Comparison of ENCODE assay signal across 11 cellular contexts in genomic region chr2:26178246-26178645, GRCh38. TPM values are rescaled to one million over a fixed set of nuclear protein-coding genes. Genes with fewer than 3 reads are reported as not detected.
A peak's percentile ranks its signal among the peaks of the same experiment; 100 is the strongest.
DNase-seq lines count a peak whose midpoint lies in the region; ATAC-seq and TF ChIP-seq lines count a peak whose summit lies in the region.
"Had no signal": no experiment of that assay in that cellular context is flagged by ENCODE, and none has a peak within 500 bp of the region (broad histone marks: within the 10 kb centered on the region; RNA-seq: fewer than 3 reads in every experiment).

No MANE protein-coding gene starts in this region.

- H3K4me1 Mint-ChIP-seq in MCF 10A (ENCODE audit: insufficient read depth, unreplicated experiment) (peaks cover 6% of the 10 kb centered on the region), memory B cell (peaks cover 17% of the 10 kb centered on the region)

- H3K36me3 ChIP-seq in breast epithelium, result no peaks in the 10 kb centered on the region
- H3K36me3 ChIP-seq in adipocyte (ENCODE audit: control insufficient read depth, insufficient read depth, low read length, severe bottlenecking), result no peaks in the 10 kb centered on the region
- H3K36me3 ChIP-seq in upper lobe of right lung, result no peaks in the 10 kb centered on the region

- H3K27ac Mint-ChIP-seq in MCF 10A (ENCODE audit: low read depth, unreplicated experiment), result no peak overlapping the region
- no peak overlapping the region for H3K27ac Mint-ChIP-seq in memory B cell

- TF ChIP-seq POLR2A in breast epithelium (IDR thresholded peaks at IDR 0.05), result no peak

- H3K9me3 Mint-ChIP-seq in MCF 10A (ENCODE audit: unreplicated experiment) (no peaks in the 10 kb centered on the region), memory B cell (no peaks in the 10 kb centered on the region)
- H3K9me3 Mint-ChIP-seq: brain had no signal

- H3K9ac ChIP-seq in adipocyte (ENCODE audit: low read length), result no peak overlapping the region

- no peak overlapping the region for H3K4me3 Mint-ChIP-seq in MCF 10A (ENCODE audit: unreplicated experiment)
- peak overlapping the region; percentile 62 for H3K4me3 Mint-ChIP-seq in memory B cell

- DNase-seq in breast epithelium (ENCODE audit: low spot score in 2 of 2) (no peak), MCF 10A (ENCODE audit: unreplicated experiment) (no peak), adipocyte (ENCODE audit: low read depth) (no peak), memory B cell (ENCODE audit: low spot score in 2 of 2) (no peak), upper lobe of right lung (no peak), GF-D8 (lab: John Stamatoyannopoulos, UW) (no peak), NCI-H2029 (lab: John Stamatoyannopoulos, UW) (no peak)
- DNase-seq: NCI-H2029 treated with DMSO at 0.1 percent for 48 hours; stimulated activated CD4-positive, alpha-beta T cell treated with anti-CD3 and anti-CD28 coated beads, Interleukin-2, amount 100 ng/mL, for 48 hours had no signal

- CTCF ChIA-PET in MCF 10A (lab: Yijun Ruan, JAX), result no interaction called here

- peak overlapping the region in 2 of 3 donors; percentile 46 to 53 for H3K4me3 ChIP-seq in breast epithelium
- H3K4me3 ChIP-seq in adipocyte (ENCODE audit: low read length), result peak overlapping the region; percentile 80
- H3K4me3 ChIP-seq in upper lobe of right lung, result peak overlapping the region; percentile 61

- POLR2A ChIA-PET in MCF 10A (lab: Yijun Ruan, JAX), result interaction anchor here (0.6 kb wide), 1 partner anchor 231 kb away, joined by 3 read pairs; no protein-coding TSS in a partner anchor

- TF ChIP-seq CTCF in breast epithelium (IDR thresholded peaks at IDR 0.05) (no peak), MCF 10A (IDR thresholded peaks at IDR 0.05; ENCODE audit: unreplicated experiment) (no peak), upper lobe of right lung (IDR thresholded peaks at IDR 0.05) (no peak)

- peaks cover 0 to 8% of the 10 kb centered on the region in 2 donors for H3K4me1 ChIP-seq in breast epithelium
- H3K4me1 ChIP-seq in adipocyte (ENCODE audit: control insufficient read depth, insufficient read depth, low read length), result peaks cover 5% of the 10 kb centered on the region
- H3K4me1 ChIP-seq in upper lobe of right lung, result peaks cover 11% of the 10 kb centered on the region

- H3K36me3 Mint-ChIP-seq in MCF 10A (ENCODE audit: insufficient read depth, unreplicated experiment) (no peaks in the 10 kb centered on the region), memory B cell (no peaks in the 10 kb centered on the region)

- H3K27me3 Mint-ChIP-seq in MCF 10A (ENCODE audit: insufficient read depth, unreplicated experiment), result no peaks in the 10 kb centered on the region
- H3K27me3 Mint-ChIP-seq in memory B cell, result peaks cover 25% of the 10 kb centered on the region

- no peak for ATAC-seq in memory B cell (ENCODE audit: low read depth)
- no peak for ATAC-seq in upper lobe of right lung
- no peak for ATAC-seq in GM21723 (IDR thresholded peaks at IDR 0.05; ENCODE audit: unreplicated experiment)

- no peaks in the 10 kb centered on the region for H3K9me3 ChIP-seq in breast epithelium
- no peaks in the 10 kb centered on the region for H3K9me3 ChIP-seq in adipocyte (ENCODE audit: control insufficient read depth, low read length)
- no peaks in the 10 kb centered on the region for H3K9me3 ChIP-seq in upper lobe of right lung

- peaks cover 8 to 20% of the 10 kb centered on the region in 2 donors for H3K27me3 ChIP-seq in breast epithelium
- peaks cover 12% of the 10 kb centered on the region for H3K27me3 ChIP-seq in adipocyte (replicated peaks; ENCODE audit: control insufficient read depth, insufficient read depth, low read length)
- H3K27me3 ChIP-seq in upper lobe of right lung, result peaks cover 29% of the 10 kb centered on the region

- intact Hi-C loops in breast epithelium (cut with DNase I; ENCODE audit: low total_unique reads) (no loop called here), MCF 10A (cut with micrococcal nuclease) (no loop called here), upper lobe of right lung (cut with DNase I) (no loop called here)

- no TSS peak for BruUV-seq in MCF 10A (replicated peaks; lab: Mats Ljungman, UMichigan)

- H3K27ac ChIP-seq in breast epithelium (no peak overlapping the region), upper lobe of right lung (no peak overlapping the region)

RNA-seq across cellular contexts. Expression of gene GAREM2, which starts 5.4 kb away (rescaled TPM):
- total RNA-seq in breast epithelium (1 to 10 TPM; 1.2 to 2.0 (median 1.4) TPM), MCF 10A (2022) (0.23 and 1.7 TPM in 2 replicates), upper lobe of right lung (1.9 TPM)
